In the genomic region with DNA sequence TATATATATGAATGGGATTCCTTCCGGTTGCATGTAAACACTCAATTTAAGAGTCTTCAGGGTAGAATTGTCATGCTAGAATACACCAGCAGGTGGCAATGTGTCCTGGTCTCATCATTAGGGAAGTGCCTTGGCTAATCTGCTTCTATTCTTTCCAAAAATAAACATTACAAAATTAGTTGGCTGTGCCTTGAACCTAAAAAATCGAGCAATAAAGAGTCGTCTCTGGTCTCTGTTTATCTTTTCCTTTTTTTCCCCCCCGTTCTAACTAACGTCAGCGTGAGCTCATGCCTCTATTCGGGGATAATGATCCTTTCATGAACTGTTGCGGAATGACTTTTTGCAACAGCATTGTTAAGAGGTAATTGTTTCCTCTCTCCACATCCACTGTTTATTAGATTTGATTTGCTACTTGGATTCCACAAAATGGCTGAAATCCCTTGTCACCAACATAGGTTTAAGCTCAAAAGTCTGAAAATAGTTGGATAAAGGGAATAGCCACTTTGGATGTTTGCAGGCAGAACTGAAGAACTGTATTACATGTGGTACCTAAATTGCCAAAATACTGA, we compare ENCODE assay signal across 1 cellular context.
TF ChIP-seq lines count a peak whose summit lies in the region.

No MANE protein-coding gene starts in this region.

TF ChIP-seq in HepG2, 621 proteins besides CTCF, POLR2A, EP300 and RAD21 (continues in another document):
- no peak for TF ChIP-seq CREB1 (IDR thresholded peaks at IDR 0.05)
- peak; percentile 29; the same call in 1 of the 2 replicates for TF ChIP-seq CREB1 (CRISPR knock-in tag; IDR thresholded peaks at IDR 0.05)
- TF ChIP-seq, protein P1, sequence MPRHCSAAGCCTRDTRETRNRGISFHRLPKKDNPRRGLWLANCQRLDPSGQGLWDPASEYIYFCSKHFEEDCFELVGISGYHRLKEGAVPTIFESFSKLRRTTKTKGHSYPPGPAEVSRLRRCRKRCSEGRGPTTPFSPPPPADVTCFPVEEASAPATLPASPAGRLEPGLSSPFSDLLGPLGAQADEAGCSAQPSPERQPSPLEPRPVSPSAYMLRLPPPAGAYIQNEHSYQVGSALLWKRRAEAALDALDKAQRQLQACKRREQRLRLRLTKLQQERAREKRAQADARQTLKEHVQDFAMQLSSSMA (CRISPR knock-in tag; IDR thresholded peaks at IDR 0.05) = no peak
- no peak for TF ChIP-seq ZNF234 (CRISPR knock-in tag; conservative IDR thresholded peaks at IDR 0.05)
- no peak for TF ChIP-seq MBD4 (IDR thresholded peaks at IDR 0.05; ENCODE audit: borderline replicate concordance, low read length)
- TF ChIP-seq, protein P2, sequence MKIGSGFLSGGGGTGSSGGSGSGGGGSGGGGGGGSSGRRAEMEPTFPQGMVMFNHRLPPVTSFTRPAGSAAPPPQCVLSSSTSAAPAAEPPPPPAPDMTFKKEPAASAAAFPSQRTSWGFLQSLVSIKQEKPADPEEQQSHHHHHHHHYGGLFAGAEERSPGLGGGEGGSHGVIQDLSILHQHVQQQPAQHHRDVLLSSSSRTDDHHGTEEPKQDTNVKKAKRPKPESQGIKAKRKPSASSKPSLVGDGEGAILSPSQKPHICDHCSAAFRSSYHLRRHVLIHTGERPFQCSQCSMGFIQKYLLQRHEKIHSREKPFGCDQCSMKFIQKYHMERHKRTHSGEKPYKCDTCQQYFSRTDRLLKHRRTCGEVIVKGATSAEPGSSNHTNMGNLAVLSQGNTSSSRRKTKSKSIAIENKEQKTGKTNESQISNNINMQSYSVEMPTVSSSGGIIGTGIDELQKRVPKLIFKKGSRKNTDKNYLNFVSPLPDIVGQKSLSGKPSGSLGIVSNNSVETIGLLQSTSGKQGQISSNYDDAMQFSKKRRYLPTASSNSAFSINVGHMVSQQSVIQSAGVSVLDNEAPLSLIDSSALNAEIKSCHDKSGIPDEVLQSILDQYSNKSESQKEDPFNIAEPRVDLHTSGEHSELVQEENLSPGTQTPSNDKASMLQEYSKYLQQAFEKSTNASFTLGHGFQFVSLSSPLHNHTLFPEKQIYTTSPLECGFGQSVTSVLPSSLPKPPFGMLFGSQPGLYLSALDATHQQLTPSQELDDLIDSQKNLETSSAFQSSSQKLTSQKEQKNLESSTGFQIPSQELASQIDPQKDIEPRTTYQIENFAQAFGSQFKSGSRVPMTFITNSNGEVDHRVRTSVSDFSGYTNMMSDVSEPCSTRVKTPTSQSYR (CRISPR knock-in tag; IDR thresholded peaks at IDR 0.05; ENCODE audit: borderline replicate concordance) = no peak
- no peak for TF ChIP-seq ZNF446 (CRISPR knock-in tag; IDR thresholded peaks at IDR 0.05)
- no peak for TF ChIP-seq NPAS2 (CRISPR knock-in tag; IDR thresholded peaks at IDR 0.05; ENCODE audit: borderline replicate concordance)
- no peak for TF ChIP-seq ARHGAP35 (CRISPR knock-in tag; IDR thresholded peaks at IDR 0.05; ENCODE audit: borderline replicate concordance)
- TF ChIP-seq ZNF343 (CRISPR knock-in tag; IDR thresholded peaks at IDR 0.05) = no peak
- no peak for TF ChIP-seq ZNF572 (CRISPR knock-in tag; IDR thresholded peaks at IDR 0.05)
- no peak for TF ChIP-seq ZBTB7B (CRISPR knock-in tag; IDR thresholded peaks at IDR 0.05)
- TF ChIP-seq ZNF3 (CRISPR knock-in tag; IDR thresholded peaks at IDR 0.05) = 0 out of 2 replicates have a peak, but pooled peaks have one; percentile 26
- TF ChIP-seq FOXM1 (CRISPR knock-in tag; IDR thresholded peaks at IDR 0.05) = no peak
- TF ChIP-seq WIZ (CRISPR knock-in tag; IDR thresholded peaks at IDR 0.05) = no peak
- TF ChIP-seq, protein P3, sequence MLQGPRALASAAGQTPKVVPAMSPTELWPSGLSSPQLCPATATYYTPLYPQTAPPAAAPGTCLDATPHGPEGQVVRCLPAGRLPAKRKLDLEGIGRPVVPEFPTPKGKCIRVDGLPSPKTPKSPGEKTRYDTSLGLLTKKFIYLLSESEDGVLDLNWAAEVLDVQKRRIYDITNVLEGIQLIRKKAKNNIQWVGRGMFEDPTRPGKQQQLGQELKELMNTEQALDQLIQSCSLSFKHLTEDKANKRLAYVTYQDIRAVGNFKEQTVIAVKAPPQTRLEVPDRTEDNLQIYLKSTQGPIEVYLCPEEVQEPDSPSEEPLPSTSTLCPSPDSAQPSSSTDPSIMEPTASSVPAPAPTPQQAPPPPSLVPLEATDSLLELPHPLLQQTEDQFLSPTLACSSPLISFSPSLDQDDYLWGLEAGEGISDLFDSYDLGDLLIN (CRISPR knock-in tag; IDR thresholded peaks at IDR 0.05; ENCODE audit: borderline replicate concordance) = no peak
- TF ChIP-seq ELF3 (CRISPR knock-in tag; IDR thresholded peaks at IDR 0.05) = peak; percentile 41; the same call in 1 of the 2 replicates
- no peak for TF ChIP-seq U2AF1 (optimal IDR thresholded peaks at IDR 0.05; ENCODE audit: low read depth, low read length)
- no peak for TF ChIP-seq SP5 (CRISPR knock-in tag; IDR thresholded peaks at IDR 0.05; ENCODE audit: borderline replicate concordance, low read depth)
- no peak for TF ChIP-seq ZNF589 (CRISPR knock-in tag; conservative IDR thresholded peaks at IDR 0.05)
- TF ChIP-seq ZBTB3 (CRISPR knock-in tag; IDR thresholded peaks at IDR 0.05; ENCODE audit: borderline replicate concordance, low read depth) = no peak
- TF ChIP-seq, protein P4, sequence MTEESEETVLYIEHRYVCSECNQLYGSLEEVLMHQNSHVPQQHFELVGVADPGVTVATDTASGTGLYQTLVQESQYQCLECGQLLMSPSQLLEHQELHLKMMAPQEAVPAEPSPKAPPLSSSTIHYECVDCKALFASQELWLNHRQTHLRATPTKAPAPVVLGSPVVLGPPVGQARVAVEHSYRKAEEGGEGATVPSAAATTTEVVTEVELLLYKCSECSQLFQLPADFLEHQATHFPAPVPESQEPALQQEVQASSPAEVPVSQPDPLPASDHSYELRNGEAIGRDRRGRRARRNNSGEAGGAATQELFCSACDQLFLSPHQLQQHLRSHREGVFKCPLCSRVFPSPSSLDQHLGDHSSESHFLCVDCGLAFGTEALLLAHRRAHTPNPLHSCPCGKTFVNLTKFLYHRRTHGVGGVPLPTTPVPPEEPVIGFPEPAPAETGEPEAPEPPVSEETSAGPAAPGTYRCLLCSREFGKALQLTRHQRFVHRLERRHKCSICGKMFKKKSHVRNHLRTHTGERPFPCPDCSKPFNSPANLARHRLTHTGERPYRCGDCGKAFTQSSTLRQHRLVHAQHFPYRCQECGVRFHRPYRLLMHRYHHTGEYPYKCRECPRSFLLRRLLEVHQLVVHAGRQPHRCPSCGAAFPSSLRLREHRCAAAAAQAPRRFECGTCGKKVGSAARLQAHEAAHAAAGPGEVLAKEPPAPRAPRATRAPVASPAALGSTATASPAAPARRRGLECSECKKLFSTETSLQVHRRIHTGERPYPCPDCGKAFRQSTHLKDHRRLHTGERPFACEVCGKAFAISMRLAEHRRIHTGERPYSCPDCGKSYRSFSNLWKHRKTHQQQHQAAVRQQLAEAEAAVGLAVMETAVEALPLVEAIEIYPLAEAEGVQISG (CRISPR knock-in tag; IDR thresholded peaks at IDR 0.05) = no peak
- TF ChIP-seq ZKSCAN1 (IDR thresholded peaks at IDR 0.05; ENCODE audit: low read length) = no peak
- no peak for TF ChIP-seq ZNF207 (IDR thresholded peaks at IDR 0.05; ENCODE audit: borderline replicate concordance)
- no peak for TF ChIP-seq ZNF274 (CRISPR knock-in tag; IDR thresholded peaks at IDR 0.05)
- TF ChIP-seq ZNF329 (CRISPR knock-in tag; IDR thresholded peaks at IDR 0.05; ENCODE audit: low read depth) = no peak
- no peak for TF ChIP-seq ZNF326 (CRISPR knock-in tag; IDR thresholded peaks at IDR 0.05; ENCODE audit: borderline replicate concordance)
- no peak for TF ChIP-seq ARID3A (IDR thresholded peaks at IDR 0.05; ENCODE audit: low read depth, low read length)
- no peak for TF ChIP-seq MAFG (CRISPR knock-in tag; IDR thresholded peaks at IDR 0.05)
- no peak for TF ChIP-seq FLYWCH1 (CRISPR knock-in tag; IDR thresholded peaks at IDR 0.05)
- no peak for TF ChIP-seq POGK (CRISPR knock-in tag; conservative IDR thresholded peaks at IDR 0.05)
- no peak for TF ChIP-seq ZNF891 (CRISPR knock-in tag; IDR thresholded peaks at IDR 0.05)
- TF ChIP-seq NR2C2 (CRISPR knock-in tag; IDR thresholded peaks at IDR 0.05; ENCODE audit: borderline replicate concordance) = no peak
- no peak for TF ChIP-seq ZEB1 (IDR thresholded peaks at IDR 0.05; ENCODE audit: insufficient replicate concordance, low read depth)
- TF ChIP-seq, protein P5, sequence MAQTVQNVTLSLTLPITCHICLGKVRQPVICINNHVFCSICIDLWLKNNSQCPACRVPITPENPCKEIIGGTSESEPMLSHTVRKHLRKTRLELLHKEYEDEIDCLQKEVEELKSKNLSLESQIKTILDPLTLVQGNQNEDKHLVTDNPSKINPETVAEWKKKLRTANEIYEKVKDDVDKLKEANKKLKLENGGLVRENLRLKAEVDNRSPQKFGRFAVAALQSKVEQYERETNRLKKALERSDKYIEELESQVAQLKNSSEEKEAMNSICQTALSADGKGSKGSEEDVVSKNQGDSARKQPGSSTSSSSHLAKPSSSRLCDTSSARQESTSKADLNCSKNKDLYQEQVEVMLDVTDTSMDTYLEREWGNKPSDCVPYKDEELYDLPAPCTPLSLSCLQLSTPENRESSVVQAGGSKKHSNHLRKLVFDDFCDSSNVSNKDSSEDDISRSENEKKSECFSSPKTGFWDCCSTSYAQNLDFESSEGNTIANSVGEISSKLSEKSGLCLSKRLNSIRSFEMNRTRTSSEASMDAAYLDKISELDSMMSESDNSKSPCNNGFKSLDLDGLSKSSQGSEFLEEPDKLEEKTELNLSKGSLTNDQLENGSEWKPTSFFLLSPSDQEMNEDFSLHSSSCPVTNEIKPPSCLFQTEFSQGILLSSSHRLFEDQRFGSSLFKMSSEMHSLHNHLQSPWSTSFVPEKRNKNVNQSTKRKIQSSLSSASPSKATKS (CRISPR knock-in tag; IDR thresholded peaks at IDR 0.05) = no peak
- no peak for TF ChIP-seq THYN1 (CRISPR knock-in tag; IDR thresholded peaks at IDR 0.05; ENCODE audit: borderline replicate concordance, low read depth)
- TF ChIP-seq LBX2 (CRISPR knock-in tag; IDR thresholded peaks at IDR 0.05; ENCODE audit: borderline replicate concordance) = no peak
- TF ChIP-seq TIGD3 (CRISPR knock-in tag; IDR thresholded peaks at IDR 0.05; ENCODE audit: borderline replicate concordance) = no peak
